ENCODE assay signal across 15 cellular contexts in the genomic region with DNA sequence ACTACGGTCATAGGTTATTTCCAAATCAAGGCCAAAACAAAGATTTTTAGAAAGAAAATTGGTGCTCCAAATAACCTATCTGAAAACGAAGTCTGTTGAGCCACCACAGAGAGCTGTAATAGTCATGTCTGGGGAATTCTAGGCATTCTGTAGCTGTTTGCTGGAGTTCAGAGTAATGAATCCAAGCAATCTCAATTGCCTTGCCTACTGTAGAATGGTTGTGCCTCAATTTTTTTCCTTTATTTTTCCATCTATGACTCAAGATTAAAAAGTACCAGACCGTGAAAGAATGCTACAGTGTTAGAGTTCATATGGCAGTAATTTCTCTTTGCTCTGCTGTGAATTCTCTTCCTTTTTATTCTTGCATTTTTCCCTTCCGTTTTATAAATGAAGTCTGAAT.
DNase-seq lines count a peak whose midpoint lies in the region; ATAC-seq, FAIRE-seq and TF ChIP-seq lines count a peak whose summit lies in the region.
"Had no signal": no experiment of that assay in that cellular context is flagged by ENCODE, and none has a peak within 500 bp of the region (broad histone marks: within the 10 kb centered on the region; RNA-seq: fewer than 3 reads in every experiment).

No MANE protein-coding gene starts in this region.

- H3K4me2 ChIP-seq in mesendoderm (ENCODE audit: low read length), result no peak overlapping the region

- H4K8ac ChIP-seq in mesendoderm (ENCODE audit: low read depth, low read length), result no peak overlapping the region

- no peaks in the 10 kb centered on the region for H3K9me3 ChIP-seq in MG63
- H3K9me3 ChIP-seq: lower lobe of right lung had no signal

- H2AK5ac ChIP-seq in mesendoderm (ENCODE audit: low read length), result no peak overlapping the region

- H4K5ac ChIP-seq in mesendoderm (ENCODE audit: low read length), result no peak overlapping the region

- no peak overlapping the region for H3K27ac ChIP-seq in mesendoderm (ENCODE audit: low read depth, low read length)
- H3K27ac ChIP-seq: lower lobe of right lung had no signal

- H3K9ac ChIP-seq in mesendoderm (ENCODE audit: low read length), result no peak overlapping the region

- no peak for TF ChIP-seq POLR2A in GM12891 (IDR thresholded peaks at IDR 0.05; ENCODE audit: low read depth, low read length)

- no peak for FAIRE-seq in GM12891 (lab: Jason Lieb, UNC)
- FAIRE-seq: endometrium, small intestine had no signal

- H2BK5ac ChIP-seq in mesendoderm (ENCODE audit: low read length), result no peak overlapping the region

- TF ChIP-seq CTCF in choroid plexus epithelial cell (conservative IDR thresholded peaks at IDR 0.05; ENCODE audit: low read depth, low read length), result no peak

- H3K4ac ChIP-seq in mesendoderm (ENCODE audit: low read depth, low read length), result no peak overlapping the region

- H3K36me3 ChIP-seq in MG63, result no peaks in the 10 kb centered on the region
- H3K36me3 ChIP-seq in mesendoderm (ENCODE audit: control insufficient read depth, insufficient read depth, low read length), result no peaks in the 10 kb centered on the region
- H3K36me3 ChIP-seq: lower lobe of right lung had no signal

- DNase-seq in AG08395 (ENCODE audit: low spot score) (peak; percentile 74), MG63 (peak; percentile 47), choroid plexus epithelial cell (ENCODE audit: low read depth) (peak; percentile 96), mesendoderm (peak; percentile 72), GM12891 (ENCODE audit: insufficient read length, low spot score) (no peak), COLO668 (lab: John Stamatoyannopoulos, UW; ENCODE audit: unreplicated experiment) (no peak), NCI-H2029 (lab: John Stamatoyannopoulos, UW) (no peak)
- DNase-seq: activated CD4-positive, alpha-beta T cell treated with anti-CD3 and anti-CD28 coated beads for 4 hours; activated naive CD4-positive, alpha-beta T cell treated with anti-CD3 and anti-CD28 coated beads for 36 hours; C1 segment of cervical spinal cord; lower lobe of right lung; small intestine; stimulated activated CD8-positive, alpha-beta memory T cell treated with anti-CD3 and anti-CD28 coated beads, Interleukin-4, amount 100 ng/mL, for 48 hours had no signal

- no peaks in the 10 kb centered on the region for H3K4me1 ChIP-seq in mesendoderm (ENCODE audit: control insufficient read depth, low read depth, low read length)
- H3K4me1 ChIP-seq: lower lobe of right lung had no signal

- H2BK120ac ChIP-seq in mesendoderm (ENCODE audit: low read depth, low read length), result no peak overlapping the region

- H3K27me3 ChIP-seq in MG63 (no peaks in the 10 kb centered on the region), mesendoderm (ENCODE audit: insufficient read depth, low read length, poor library complexity) (no peaks in the 10 kb centered on the region)

- ATAC-seq in GM18867 (IDR thresholded peaks at IDR 0.05; ENCODE audit: unreplicated experiment), result no peak
- ATAC-seq: lower lobe of right lung had no signal

- no CpG with 5 or more reads among the region's 4 CpGs for WGBS in mesendoderm (ENCODE audit: extremely low coverage, insufficient coverage, low lambda C conversion rate)

- no peaks in the 10 kb centered on the region for H3K79me1 ChIP-seq in mesendoderm (ENCODE audit: low read length)

- H3K18ac ChIP-seq in mesendoderm (ENCODE audit: low read length), result no peak overlapping the region

- no peaks in the 10 kb centered on the region for H3K79me2 ChIP-seq in mesendoderm (ENCODE audit: control insufficient read depth, insufficient read depth, low read length)

- no peak overlapping the region for H3K23ac ChIP-seq in mesendoderm (ENCODE audit: low read length)

- H2BK15ac ChIP-seq in mesendoderm (replicated peaks; ENCODE audit: low read depth), result no peak overlapping the region

- H3K56ac ChIP-seq in mesendoderm (ENCODE audit: low read length), result no peak overlapping the region

- H3K4me3 ChIP-seq in MG63 (no peak overlapping the region), choroid plexus epithelial cell (ENCODE audit: low read depth, low read length) (no peak overlapping the region), mesendoderm (ENCODE audit: low read length) (no peak overlapping the region)
- H3K4me3 ChIP-seq: lower lobe of right lung had no signal

TF ChIP-seq in GM12891, 5 proteins besides CTCF, POLR2A, EP300 and RAD21:
- TF ChIP-seq SPI1 (IDR thresholded peaks at IDR 0.05; ENCODE audit: low read depth, low read length), result no peak
- TF ChIP-seq POLR2AphosphoS5 (IDR thresholded peaks at IDR 0.05; ENCODE audit: low read depth, low read length), result no peak
- TF ChIP-seq TAF1 (IDR thresholded peaks at IDR 0.05; ENCODE audit: low read depth, low read length), result no peak
- no peak for TF ChIP-seq POU2F2 (IDR thresholded peaks at IDR 0.05; ENCODE audit: low read depth, low read length)
- no peak for TF ChIP-seq PAX5 (IDR thresholded peaks at IDR 0.05; ENCODE audit: insufficient read depth, low read length, severe bottlenecking)

Comparison
In these comparisons a context has a peak if more than half of its experiments do, and no peak if none do; other contexts are left out.
1. DNase-seq: peak in AG08395 (single experiment), MG63 (single experiment), choroid plexus epithelial cell (single experiment) and mesendoderm (single experiment); none in GM12891 (single experiment), COLO668 (single experiment) and NCI-H2029 (single experiment).